Comparison of ENCODE assay signal across 7 cellular contexts in the genomic region with DNA sequence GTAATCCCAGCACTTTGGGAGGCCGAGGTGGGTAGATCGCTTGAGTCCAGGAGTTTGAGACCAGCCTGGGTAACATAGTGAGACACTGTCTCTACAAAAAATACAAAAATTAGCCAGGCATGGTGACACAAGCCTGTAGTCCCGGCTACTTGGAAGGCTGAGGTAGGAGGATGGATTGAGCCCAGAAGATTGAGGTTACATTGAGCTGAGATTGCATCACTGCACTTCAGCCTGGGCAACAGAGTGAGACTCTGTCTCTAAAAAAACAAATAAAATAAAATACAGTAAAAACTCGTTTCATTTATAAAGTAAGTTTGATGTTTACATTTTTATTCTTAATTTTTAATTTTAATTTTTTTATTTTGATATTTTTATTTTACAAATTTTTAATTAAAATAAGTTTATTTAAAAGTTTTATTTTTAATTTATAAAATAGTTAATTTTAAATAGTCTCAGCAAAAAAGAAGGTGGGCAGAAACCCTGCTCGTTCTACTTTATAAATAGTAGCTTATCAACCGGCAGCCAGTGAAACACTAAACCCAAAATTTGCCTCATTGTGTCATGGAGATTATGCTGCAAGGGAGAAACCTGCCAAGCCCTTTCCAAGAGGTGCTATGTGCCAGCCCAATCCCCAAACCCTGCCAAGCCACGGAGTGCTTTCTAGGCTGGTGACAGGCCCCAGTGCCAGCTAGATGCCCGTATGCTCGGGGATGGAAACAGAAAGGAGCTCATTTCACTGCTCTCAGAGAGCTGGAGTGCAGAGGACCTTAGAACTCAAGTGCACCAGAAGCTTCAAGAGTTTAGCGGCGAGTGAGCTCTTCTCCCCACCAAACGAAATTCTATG. TPM values are rescaled to one million over a fixed set of nuclear protein-coding genes. Genes with fewer than 3 reads are reported as not detected.
DNase-seq lines count a peak whose midpoint lies in the region; ATAC-seq and TF ChIP-seq lines count a peak whose summit lies in the region.

No MANE protein-coding gene starts in this region.

- H3K4me3 ChIP-seq in stomach smooth muscle (ENCODE audit: low read length in 2 of 2): peak overlapping the region in 1 of 2 donors; percentile 55
- no peak overlapping the region for H3K4me3 ChIP-seq in vagina

- intact Hi-C loops in vagina (cut with DNase I): no loop called here

- TF ChIP-seq POLR2A in vagina (IDR thresholded peaks at IDR 0.05): no peak

- no peak for ATAC-seq in GM19023 (IDR thresholded peaks at IDR 0.05; ENCODE audit: unreplicated experiment)

- peak overlapping the region; percentile 55 for H3K27ac ChIP-seq in stomach smooth muscle (ENCODE audit: low read length)
- no peak overlapping the region for H3K27ac ChIP-seq in vagina

- DNase-seq in NAMALWA (ENCODE audit: low spot score) (peak; percentile 44), inferior parietal cortex (ENCODE audit: extremely low spot score) (peak; percentile 79), vagina (ENCODE audit: extremely low spot score in 2 of 2) (no peak)
- DNase-seq in activated CD8-positive, alpha-beta memory T cell treated with anti-CD3 and anti-CD28 coated beads, Interleukin-2, amount 50 U/mL, for 4 hours: peak; percentile 24
- no peak for DNase-seq in NK-92 treated with Interleukin-12 subunit alpha and Interleukin-12 subunit beta, amount 100 ng/mL, for 24 hours (lab: John Stamatoyannopoulos, UW)

- no peak overlapping the region for H3K9ac ChIP-seq in stomach smooth muscle (ENCODE audit: low read length in 2 of 2)

- H3K36me3 ChIP-seq in stomach smooth muscle (ENCODE audit: control insufficient read depth in 2 of 2, insufficient read depth in 2 of 2, low read length in 2 of 2) (peaks cover 0 to 2% of the 10 kb centered on the region in 2 donors), vagina (no peaks in the 10 kb centered on the region)

- H3K9me3 ChIP-seq in stomach smooth muscle (ENCODE audit: control insufficient read depth in 2 of 2, low read length in 2 of 2) (no peaks in the 10 kb centered on the region), vagina (no peaks in the 10 kb centered on the region)

- TF ChIP-seq CTCF in vagina (IDR thresholded peaks at IDR 0.05): no peak

- H3K4me1 ChIP-seq in stomach smooth muscle (ENCODE audit: control insufficient read depth, insufficient read depth, low read length) (peaks cover 17% of the 10 kb centered on the region), vagina (peaks cover 40% of the 10 kb centered on the region)

- H3K27me3 ChIP-seq in stomach smooth muscle (ENCODE audit: control insufficient read depth in 1 of 2, insufficient read depth in 2 of 2, low read length in 2 of 2) (no peaks in the 10 kb centered on the region), vagina (no peaks in the 10 kb centered on the region)

RNA-seq across cellular contexts. Expression of gene SERINC5, which starts 38.9 kb away (rescaled TPM):
- 35.6 TPM for total RNA-seq in vagina

Comparison
In these comparisons a context has a peak if more than half of its experiments do, and no peak if none do; other contexts are left out.
1. DNase-seq: peak in NAMALWA (single experiment), activated CD8-positive, alpha-beta memory T cell treated with anti-CD3 and anti-CD28 coated beads, Interleukin-2, amount 50 U/mL, for 4 hours (single experiment) and inferior parietal cortex (single experiment); none in NK-92 treated with Interleukin-12 subunit alpha and Interleukin-12 subunit beta, amount 100 ng/mL, for 24 hours (single experiment) and vagina (0 of 2).